1 cellular context compared by ENCODE assay signal in the genomic region with DNA sequence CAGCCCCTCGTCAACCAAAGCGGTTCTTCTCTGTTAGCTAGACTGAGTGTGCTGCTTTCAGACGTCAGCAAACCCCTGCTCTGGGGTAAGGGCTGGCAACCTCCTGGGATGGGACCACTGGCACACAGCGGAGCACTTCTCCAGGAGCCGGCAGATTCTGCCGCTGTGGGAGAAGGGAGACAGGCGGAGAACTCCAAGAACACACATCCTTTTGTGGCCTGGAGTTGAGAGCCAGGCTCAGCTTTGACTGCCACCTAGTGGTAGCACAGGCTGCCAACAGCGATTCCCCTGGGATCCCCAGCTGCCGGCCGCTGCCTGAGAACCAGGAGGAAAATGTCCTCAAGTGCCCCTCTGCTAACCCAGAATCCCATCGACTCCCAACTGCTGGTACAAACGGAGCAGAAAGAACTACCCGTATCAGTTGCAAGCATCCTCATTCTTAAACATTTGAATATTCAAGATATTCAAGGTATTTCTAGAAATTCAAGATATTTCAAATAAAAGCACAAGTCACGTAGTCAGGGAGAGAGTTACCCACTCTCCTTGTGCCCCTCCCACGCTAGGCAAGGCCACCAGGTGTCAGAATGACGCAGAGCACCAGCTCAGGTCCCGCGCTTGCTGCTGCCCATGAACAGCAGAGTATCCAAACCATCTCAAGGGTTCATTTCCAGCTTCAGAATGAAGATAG.
TF ChIP-seq lines count a peak whose summit lies in the region.

No MANE protein-coding gene starts in this region.

TF ChIP-seq in HepG2, 621 proteins besides CTCF, POLR2A, EP300 and RAD21 (continued from another document and continues in another):
- TF ChIP-seq ATF6 (CRISPR knock-in tag; conservative IDR thresholded peaks at IDR 0.05) (no peak), MXI1 (IDR thresholded peaks at IDR 0.05; ENCODE audit: borderline replicate concordance, low read depth, low read length) (peak; percentile 34; the same call in 1 of the 3 replicates), SCMH1 (CRISPR knock-in tag; IDR thresholded peaks at IDR 0.05; ENCODE audit: borderline replicate concordance) (no peak), ZSCAN25 (CRISPR knock-in tag; IDR thresholded peaks at IDR 0.05) (peak; percentile 47; the same call in 1 of the 2 replicates), SMC3 (IDR thresholded peaks at IDR 0.05; ENCODE audit: low read length) (peak; percentile 90), ZNF431 (CRISPR knock-in tag; IDR thresholded peaks at IDR 0.05; ENCODE audit: borderline replicate concordance, low read depth) (no peak), HCFC1 (IDR thresholded peaks at IDR 0.05; ENCODE audit: low read depth, low read length) (no peak), ZNF33B (CRISPR knock-in tag; IDR thresholded peaks at IDR 0.05) (no peak), ETV5 (CRISPR knock-in tag; IDR thresholded peaks at IDR 0.05; ENCODE audit: borderline replicate concordance) (no peak), NR2F2 (IDR thresholded peaks at IDR 0.05; ENCODE audit: borderline replicate concordance, low read depth) (no peak), ZNF549 (CRISPR knock-in tag; IDR thresholded peaks at IDR 0.05) (no peak), CCDC6 (CRISPR knock-in tag; IDR thresholded peaks at IDR 0.05) (no peak), NFRKB (IDR thresholded peaks at IDR 0.05) (no peak), HBP1 (CRISPR knock-in tag; IDR thresholded peaks at IDR 0.05; ENCODE audit: low read depth) (no peak), ZNF543 (CRISPR knock-in tag; IDR thresholded peaks at IDR 0.05) (no peak), ZMYM2 (CRISPR knock-in tag; IDR thresholded peaks at IDR 0.05) (no peak), HMG20B (CRISPR knock-in tag; conservative IDR thresholded peaks at IDR 0.05) (no peak), MEIS2 (CRISPR knock-in tag; IDR thresholded peaks at IDR 0.05) (peak; percentile 53; the same call in 1 of the 2 replicates), ZHX2 (IDR thresholded peaks at IDR 0.05; ENCODE audit: low read depth) (no peak), ZHX2 (CRISPR knock-in tag; IDR thresholded peaks at IDR 0.05; ENCODE audit: borderline replicate concordance) (no peak), ZBTB49 (CRISPR knock-in tag; IDR thresholded peaks at IDR 0.05; ENCODE audit: borderline replicate concordance) (no peak), BRCA1 (CRISPR knock-in tag; IDR thresholded peaks at IDR 0.05) (0 out of 2 replicates have a peak, but pooled peaks have one; percentile 58), ZEB1 (IDR thresholded peaks at IDR 0.05; ENCODE audit: insufficient replicate concordance, low read depth) (no peak), ZMYM4 (CRISPR knock-in tag; IDR thresholded peaks at IDR 0.05) (0 out of 2 replicates have a peak, but pooled peaks have one; percentile 24), SRSF1 (optimal IDR thresholded peaks at IDR 0.05; ENCODE audit: low read depth, low read length) (no peak)
- TF ChIP-seq, protein P1, sequence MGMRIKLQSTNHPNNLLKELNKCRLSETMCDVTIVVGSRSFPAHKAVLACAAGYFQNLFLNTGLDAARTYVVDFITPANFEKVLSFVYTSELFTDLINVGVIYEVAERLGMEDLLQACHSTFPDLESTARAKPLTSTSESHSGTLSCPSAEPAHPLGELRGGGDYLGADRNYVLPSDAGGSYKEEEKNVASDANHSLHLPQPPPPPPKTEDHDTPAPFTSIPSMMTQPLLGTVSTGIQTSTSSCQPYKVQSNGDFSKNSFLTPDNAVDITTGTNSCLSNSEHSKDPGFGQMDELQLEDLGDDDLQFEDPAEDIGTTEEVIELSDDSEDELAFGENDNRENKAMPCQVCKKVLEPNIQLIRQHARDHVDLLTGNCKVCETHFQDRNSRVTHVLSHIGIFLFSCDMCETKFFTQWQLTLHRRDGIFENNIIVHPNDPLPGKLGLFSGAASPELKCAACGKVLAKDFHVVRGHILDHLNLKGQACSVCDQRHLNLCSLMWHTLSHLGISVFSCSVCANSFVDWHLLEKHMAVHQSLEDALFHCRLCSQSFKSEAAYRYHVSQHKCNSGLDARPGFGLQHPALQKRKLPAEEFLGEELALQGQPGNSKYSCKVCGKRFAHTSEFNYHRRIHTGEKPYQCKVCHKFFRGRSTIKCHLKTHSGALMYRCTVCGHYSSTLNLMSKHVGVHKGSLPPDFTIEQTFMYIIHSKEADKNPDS (CRISPR knock-in tag; IDR thresholded peaks at IDR 0.05) = no peak
- TF ChIP-seq, protein P2, sequence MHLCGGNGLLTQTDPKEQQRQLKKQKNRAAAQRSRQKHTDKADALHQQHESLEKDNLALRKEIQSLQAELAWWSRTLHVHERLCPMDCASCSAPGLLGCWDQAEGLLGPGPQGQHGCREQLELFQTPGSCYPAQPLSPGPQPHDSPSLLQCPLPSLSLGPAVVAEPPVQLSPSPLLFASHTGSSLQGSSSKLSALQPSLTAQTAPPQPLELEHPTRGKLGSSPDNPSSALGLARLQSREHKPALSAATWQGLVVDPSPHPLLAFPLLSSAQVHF (CRISPR knock-in tag; IDR thresholded peaks at IDR 0.05) = no peak
- TF ChIP-seq, protein P3, sequence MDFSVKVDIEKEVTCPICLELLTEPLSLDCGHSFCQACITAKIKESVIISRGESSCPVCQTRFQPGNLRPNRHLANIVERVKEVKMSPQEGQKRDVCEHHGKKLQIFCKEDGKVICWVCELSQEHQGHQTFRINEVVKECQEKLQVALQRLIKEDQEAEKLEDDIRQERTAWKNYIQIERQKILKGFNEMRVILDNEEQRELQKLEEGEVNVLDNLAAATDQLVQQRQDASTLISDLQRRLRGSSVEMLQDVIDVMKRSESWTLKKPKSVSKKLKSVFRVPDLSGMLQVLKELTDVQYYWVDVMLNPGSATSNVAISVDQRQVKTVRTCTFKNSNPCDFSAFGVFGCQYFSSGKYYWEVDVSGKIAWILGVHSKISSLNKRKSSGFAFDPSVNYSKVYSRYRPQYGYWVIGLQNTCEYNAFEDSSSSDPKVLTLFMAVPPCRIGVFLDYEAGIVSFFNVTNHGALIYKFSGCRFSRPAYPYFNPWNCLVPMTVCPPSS (IDR thresholded peaks at IDR 0.05) = no peak
- TF ChIP-seq, protein P4, sequence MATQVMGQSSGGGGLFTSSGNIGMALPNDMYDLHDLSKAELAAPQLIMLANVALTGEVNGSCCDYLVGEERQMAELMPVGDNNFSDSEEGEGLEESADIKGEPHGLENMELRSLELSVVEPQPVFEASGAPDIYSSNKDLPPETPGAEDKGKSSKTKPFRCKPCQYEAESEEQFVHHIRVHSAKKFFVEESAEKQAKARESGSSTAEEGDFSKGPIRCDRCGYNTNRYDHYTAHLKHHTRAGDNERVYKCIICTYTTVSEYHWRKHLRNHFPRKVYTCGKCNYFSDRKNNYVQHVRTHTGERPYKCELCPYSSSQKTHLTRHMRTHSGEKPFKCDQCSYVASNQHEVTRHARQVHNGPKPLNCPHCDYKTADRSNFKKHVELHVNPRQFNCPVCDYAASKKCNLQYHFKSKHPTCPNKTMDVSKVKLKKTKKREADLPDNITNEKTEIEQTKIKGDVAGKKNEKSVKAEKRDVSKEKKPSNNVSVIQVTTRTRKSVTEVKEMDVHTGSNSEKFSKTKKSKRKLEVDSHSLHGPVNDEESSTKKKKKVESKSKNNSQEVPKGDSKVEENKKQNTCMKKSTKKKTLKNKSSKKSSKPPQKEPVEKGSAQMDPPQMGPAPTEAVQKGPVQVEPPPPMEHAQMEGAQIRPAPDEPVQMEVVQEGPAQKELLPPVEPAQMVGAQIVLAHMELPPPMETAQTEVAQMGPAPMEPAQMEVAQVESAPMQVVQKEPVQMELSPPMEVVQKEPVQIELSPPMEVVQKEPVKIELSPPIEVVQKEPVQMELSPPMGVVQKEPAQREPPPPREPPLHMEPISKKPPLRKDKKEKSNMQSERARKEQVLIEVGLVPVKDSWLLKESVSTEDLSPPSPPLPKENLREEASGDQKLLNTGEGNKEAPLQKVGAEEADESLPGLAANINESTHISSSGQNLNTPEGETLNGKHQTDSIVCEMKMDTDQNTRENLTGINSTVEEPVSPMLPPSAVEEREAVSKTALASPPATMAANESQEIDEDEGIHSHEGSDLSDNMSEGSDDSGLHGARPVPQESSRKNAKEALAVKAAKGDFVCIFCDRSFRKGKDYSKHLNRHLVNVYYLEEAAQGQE (IDR thresholded peaks at IDR 0.05; ENCODE audit: borderline replicate concordance in 1 of 2, low read depth in 1 of 2, low read length in 2 of 2) = no peak
- TF ChIP-seq, protein P5, sequence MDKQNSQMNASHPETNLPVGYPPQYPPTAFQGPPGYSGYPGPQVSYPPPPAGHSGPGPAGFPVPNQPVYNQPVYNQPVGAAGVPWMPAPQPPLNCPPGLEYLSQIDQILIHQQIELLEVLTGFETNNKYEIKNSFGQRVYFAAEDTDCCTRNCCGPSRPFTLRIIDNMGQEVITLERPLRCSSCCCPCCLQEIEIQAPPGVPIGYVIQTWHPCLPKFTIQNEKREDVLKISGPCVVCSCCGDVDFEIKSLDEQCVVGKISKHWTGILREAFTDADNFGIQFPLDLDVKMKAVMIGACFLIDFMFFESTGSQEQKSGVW (CRISPR knock-in tag; IDR thresholded peaks at IDR 0.05; ENCODE audit: borderline replicate concordance) = no peak
